Comparison of ENCODE assay signal across 11 cellular contexts in genomic region chr7:81501220-81501619, GRCh38.
DNase-seq lines count a peak whose midpoint lies in the region; TF ChIP-seq lines count a peak whose summit lies in the region.
"Had no signal": no experiment of that assay in that cellular context is flagged by ENCODE, and none has a peak within 500 bp of the region (broad histone marks: within the 10 kb centered on the region; RNA-seq: fewer than 3 reads in every experiment).

No MANE protein-coding gene starts in this region.

- no peak overlapping the region for H3K9ac ChIP-seq in neural progenitor cell

- no peaks in the 10 kb centered on the region for H3K9me3 Mint-ChIP-seq in neural progenitor cell

- H3K9me3 ChIP-seq in neural progenitor cell (ENCODE audit: low read depth) (no peaks in the 10 kb centered on the region), prostate gland (no peaks in the 10 kb centered on the region)

- H3K36me3 ChIP-seq in neural progenitor cell: no peaks in the 10 kb centered on the region
- H3K36me3 ChIP-seq in prostate gland: no peaks in the 10 kb centered on the region

- peak; percentile 24 for TF ChIP-seq CTCF in astrocyte of the cerebellum (IDR thresholded peaks at IDR 0.05; ENCODE audit: low read depth, low read length, missing control alignments)
- peak; percentile 15 for TF ChIP-seq CTCF in neural progenitor cell (IDR thresholded peaks at IDR 0.05)
- peak in 1 of 4 experiments; percentile 30 for TF ChIP-seq CTCF in prostate gland (IDR thresholded peaks at IDR 0.05)

- H3K4me1 Mint-ChIP-seq in neural progenitor cell: no peaks in the 10 kb centered on the region

- intact Hi-C loops in prostate gland (cut with DNase I): loop anchor here (5.0 kb wide), 2 partner anchors 266 to 521 kb away; no protein-coding TSS in a partner anchor

- in situ Hi-C loops in astrocyte of the cerebellum (cut with HindIII; ENCODE audit: low sequenced_read_pairs): loop anchor here (25.0 kb wide), 2 partner anchors 511 to 1111 kb away; no protein-coding TSS in a partner anchor

- H3K4me1 ChIP-seq in neural progenitor cell: peaks cover 5% of the 10 kb centered on the region
- no peaks in the 10 kb centered on the region for H3K4me1 ChIP-seq in prostate gland (replicated peaks)

- no peaks in the 10 kb centered on the region for H3K79me2 ChIP-seq in neural progenitor cell (ENCODE audit: low read depth)

- no peaks in the 10 kb centered on the region for H3K27me3 ChIP-seq in neural progenitor cell
- no peaks in the 10 kb centered on the region for H3K27me3 ChIP-seq in prostate gland (replicated peaks; ENCODE audit: insufficient read depth)

- H4K20me1 ChIP-seq in neural progenitor cell (ENCODE audit: low read depth): no peaks in the 10 kb centered on the region

- H3K4me3 Mint-ChIP-seq in neural progenitor cell: no peak overlapping the region
- H3K4me3 Mint-ChIP-seq: endodermal cell had no signal

- H3K27ac ChIP-seq in neural progenitor cell: no peak overlapping the region
- no peak overlapping the region for H3K27ac ChIP-seq in prostate gland

- H3K4me3 ChIP-seq in astrocyte of the cerebellum (ENCODE audit: low read depth, low read length): no peak overlapping the region
- H3K4me3 ChIP-seq in neural progenitor cell: no peak overlapping the region
- no peak overlapping the region for H3K4me3 ChIP-seq in prostate gland

- no peak overlapping the region for H2AFZ ChIP-seq in neural progenitor cell (replicated peaks)

- no peak overlapping the region for H3K4me2 ChIP-seq in neural progenitor cell

- H3K27ac Mint-ChIP-seq in neural progenitor cell: no peak overlapping the region
- H3K27ac Mint-ChIP-seq: endodermal cell had no signal

- no peaks in the 10 kb centered on the region for H3K27me3 Mint-ChIP-seq in neural progenitor cell (ENCODE audit: insufficient read depth, low read depth)

- TF ChIP-seq POLR2A in prostate gland (IDR thresholded peaks at IDR 0.05): no peak

- 77% methylated on average over 2 of the region's 2 CpGs for WGBS in prostate gland

- H3K36me3 Mint-ChIP-seq in neural progenitor cell: no peaks in the 10 kb centered on the region

- DNase-seq in DMS53 treated with DMSO at 0.1 percent for 48 hours (lab: John Stamatoyannopoulos, UW; ENCODE audit: unreplicated experiment): peak; percentile 43
- peak; percentile 52 for DNase-seq in NAMALWA (ENCODE audit: low spot score)
- DNase-seq in astrocyte of the cerebellum (ENCODE audit: low read depth): peak; percentile 19
- no peak for DNase-seq in neural progenitor cell (ENCODE audit: low spot score)
- DNase-seq in activated CD4-positive, alpha-beta T cell treated with anti-CD3 and anti-CD28 coated beads, Interleukin-2, amount 50 U/mL, for 1 hour: no peak
- no peak for DNase-seq in CD1c-positive myeloid dendritic cell (ENCODE audit: extremely low spot score)
- DNase-seq in prostate gland (ENCODE audit: low spot score): no peak
- DNase-seq in NK-92 (lab: John Stamatoyannopoulos, UW; ENCODE audit: unreplicated experiment): no peak
- DNase-seq: endodermal cell; posterior cingulate gyrus; stimulated activated naive CD4-positive, alpha-beta T cell treated with Interleukin-2 at 50 U/mL for 16 hours had no signal

- no peaks in the 10 kb centered on the region for H3F3A ChIP-seq in neural progenitor cell (ENCODE audit: low read depth)

Comparison
In these comparisons a context has a peak if more than half of its experiments do, and no peak if none do; other contexts are left out.
1. DNase-seq: peak in DMS53 treated with DMSO at 0.1 percent for 48 hours (single experiment), NAMALWA (single experiment) and astrocyte of the cerebellum (single experiment); none in neural progenitor cell (single experiment), activated CD4-positive, alpha-beta T cell treated with anti-CD3 and anti-CD28 coated beads, Interleukin-2, amount 50 U/mL, for 1 hour (single experiment), CD1c-positive myeloid dendritic cell (single experiment), prostate gland (single experiment) and NK-92 (single experiment).